ENCODE assay signal across 18 cellular contexts in genomic region chr10:98642281-98642680, GRCh38.
DNase-seq lines count a peak whose midpoint lies in the region; FAIRE-seq and TF ChIP-seq lines count a peak whose summit lies in the region.
"Had no signal": no experiment of that assay in that cellular context is flagged by ENCODE, and none has a peak within 500 bp of the region (broad histone marks: within the 10 kb centered on the region; RNA-seq: fewer than 3 reads in every experiment).

No MANE protein-coding gene starts in this region.

- TF ChIP-seq CTCF in mammary epithelial cell (conservative IDR thresholded peaks at IDR 0.05 in 1 of 2, IDR thresholded peaks at IDR 0.05 in 1 of 2; ENCODE audit: extremely low read depth in 1 of 2, insufficient read depth in 1 of 2, low read depth in 1 of 2, low read length in 2 of 2): no peak
- no peak for TF ChIP-seq CTCF in breast epithelium (IDR thresholded peaks at IDR 0.05)
- TF ChIP-seq CTCF in D721Med (IDR thresholded peaks at IDR 0.05; ENCODE audit: insufficient read depth, missing control alignments): no peak

- 82% methylated on average over 2 of the region's 2 CpGs for WGBS in mammary epithelial cell (ENCODE audit: low coverage, missing lambda C conversion rate)

- TF ChIP-seq POLR2A in breast epithelium (IDR thresholded peaks at IDR 0.05): no peak

- H3K4me2 ChIP-seq in mammary epithelial cell (ENCODE audit: insufficient read depth, low read depth, low read length): no peak overlapping the region
- H3K4me2 ChIP-seq: A549 had no signal

- H3K9me3 ChIP-seq in mammary epithelial cell (replicated peaks; ENCODE audit: insufficient read depth, low read length): no peaks in the 10 kb centered on the region
- H3K9me3 ChIP-seq in breast epithelium: no peaks in the 10 kb centered on the region
- H3K9me3 ChIP-seq: A549, BE2C, HAP-1 had no signal

- H3K36me3 ChIP-seq in mammary epithelial cell (ENCODE audit: insufficient read depth, low read length) (no peaks in the 10 kb centered on the region), breast epithelium (no peaks in the 10 kb centered on the region)
- H3K36me3 ChIP-seq: BE2C, HAP-1 had no signal

- H3K9ac ChIP-seq in mammary epithelial cell (ENCODE audit: insufficient read depth, low read length): no peak overlapping the region

- DNase-seq in mammary epithelial cell (peak; percentile 37), breast epithelium (ENCODE audit: low spot score in 2 of 2) (no peak), HCEC 1CT (peak; percentile 13), astrocyte of the hippocampus (ENCODE audit: low read depth, low spot score) (peak; percentile 10), NCI-H2171 treated with DMSO at 0.1 percent for 48 hours (lab: John Stamatoyannopoulos, UW) (no peak), D721Med (ENCODE audit: insufficient read length, low spot score) (no peak), SKM-1 treated with dmso at 0.1 percent for 144 hours (lab: John Stamatoyannopoulos, UW; ENCODE audit: unreplicated experiment) (no peak), GM19239 (ENCODE audit: insufficient read length, low spot score) (no peak)
- DNase-seq: BE2C; C1 segment of cervical spinal cord; CD4-positive, CD25-positive, alpha-beta regulatory T cell; CD8-positive, alpha-beta memory T cell; COR-L47; GDM1 had no signal

- BruUV-seq in mammary epithelial cell (replicated peaks; lab: Mats Ljungman, UMichigan): no TSS peak

- FAIRE-seq in D721Med (lab: Jason Lieb, UNC): no peak
- no peak for FAIRE-seq in GM19239 (lab: Jason Lieb, UNC)
- FAIRE-seq: A549 had no signal

- dilution Hi-C loops in mammary epithelial cell (cut with HindIII; ENCODE audit: low sequenced_read_pairs): no loop called here

- H2AFZ ChIP-seq in mammary epithelial cell (ENCODE audit: low read depth, low read length): no peak overlapping the region

- in situ Hi-C loops in mammary epithelial cell (cut with MboI; ENCODE audit: low sequenced_read_pairs in 2 of 2): no loop called here

- intact Hi-C loops in mammary epithelial cell (cut with micrococcal nuclease) (no loop called here), breast epithelium (cut with DNase I; ENCODE audit: low total_unique reads) (no loop called here)

- H3K27ac ChIP-seq in mammary epithelial cell (ENCODE audit: insufficient read depth, low read depth, low read length) (no peak overlapping the region), breast epithelium (no peak overlapping the region)
- H3K27ac ChIP-seq: 22Rv1, A549, HL-60 had no signal

- H4K20me1 ChIP-seq in mammary epithelial cell (ENCODE audit: insufficient read depth, low read length): no peaks in the 10 kb centered on the region

- no peaks in the 10 kb centered on the region for H3K79me2 ChIP-seq in mammary epithelial cell (ENCODE audit: insufficient read depth, low read length)

- peaks cover 1% of the 10 kb centered on the region for H3K27me3 ChIP-seq in mammary epithelial cell (ENCODE audit: insufficient read depth, low read length)
- H3K27me3 ChIP-seq in breast epithelium: no peaks in the 10 kb centered on the region
- H3K27me3 ChIP-seq: BE2C had no signal

- no peaks in the 10 kb centered on the region for H3K4me1 ChIP-seq in mammary epithelial cell (ENCODE audit: insufficient read depth, low read length)
- no peaks in the 10 kb centered on the region for H3K4me1 ChIP-seq in breast epithelium
- H3K4me1 ChIP-seq: A549, BE2C, HAP-1 had no signal

- CTCF ChIA-PET in mammary epithelial cell (lab: Charles Lee; ENCODE audit: low non-redundant PET): no interaction called here

- H3K4me3 ChIP-seq in mammary epithelial cell (replicated peaks in 1 of 3; ENCODE audit: insufficient read depth in 1 of 3, low read depth in 2 of 3, low read length in 3 of 3): no peak overlapping the region
- no peak overlapping the region for H3K4me3 ChIP-seq in breast epithelium
- H3K4me3 ChIP-seq: A549, HAP-1 had no signal

Comparison
In these comparisons a context has a peak if more than half of its experiments do, and no peak if none do; other contexts are left out.
1. DNase-seq: peak in mammary epithelial cell (single experiment), HCEC 1CT (single experiment) and astrocyte of the hippocampus (single experiment); none in breast epithelium (0 of 2), NCI-H2171 treated with DMSO at 0.1 percent for 48 hours (single experiment), D721Med (single experiment), SKM-1 treated with dmso at 0.1 percent for 144 hours (single experiment) and GM19239 (single experiment).